In genomic region chr7:149865437-149865836, GRCh38 we compare ENCODE assay signal across 11 cellular contexts. TPM values are rescaled to one million over a fixed set of nuclear protein-coding genes. Genes with fewer than 3 reads are reported as not detected.
DNase-seq lines count a peak whose midpoint lies in the region; ATAC-seq, FAIRE-seq and TF ChIP-seq lines count a peak whose summit lies in the region.
"Had no signal": no experiment of that assay in that cellular context is flagged by ENCODE, and none has a peak within 500 bp of the region (broad histone marks: within the 10 kb centered on the region; RNA-seq: fewer than 3 reads in every experiment).

No MANE protein-coding gene starts in this region.

- no peak overlapping the region for H3K4me2 ChIP-seq in neural progenitor cell

- H3K27ac ChIP-seq in Peyer's patch (peak overlapping the region; percentile 44 to 73 (median 62)), small intestine (ENCODE audit: low read depth in 1 of 2, low read length in 1 of 2) (peak overlapping the region in 1 of 2 donors; percentile 67), neural progenitor cell (no peak overlapping the region), gastroesophageal sphincter (no peak overlapping the region)
- H3K27ac ChIP-seq: uterus had no signal

- peak overlapping the region; percentile 90 for H3K27ac Mint-ChIP-seq in activated T-helper 2 cell treated with anti-CD3 and anti-CD28 coated beads, Interferon-gamma antibody, Interleukin-2, Interleukin-4, amounts not matched to agents 10 μg/mL and 5 μg/mL and 100 μg/mL, durations not matched to agents 14 hours and 24 hours and 36 hours
- H3K27ac Mint-ChIP-seq in neural progenitor cell (no peak overlapping the region), type B pancreatic cell (no peak overlapping the region)

- H4K20me1 ChIP-seq in neural progenitor cell (ENCODE audit: low read depth): no peaks in the 10 kb centered on the region

- intact Hi-C loops in activated T-helper 2 cell treated with anti-CD3 and anti-CD28 coated beads, Interferon-gamma antibody, Interleukin-2, Interleukin-4, amounts not matched to agents 10 μg/mL and 5 μg/mL and 100 μg/mL, durations not matched to agents 14 hours and 24 hours and 36 hours (cut with micrococcal nuclease): no loop called here

- no peaks in the 10 kb centered on the region for H3K79me2 ChIP-seq in neural progenitor cell (ENCODE audit: low read depth)

- peak overlapping the region; percentile 17 for H3K4me3 Mint-ChIP-seq in activated T-helper 2 cell treated with anti-CD3 and anti-CD28 coated beads, Interferon-gamma antibody, Interleukin-2, Interleukin-4, amounts not matched to agents 10 μg/mL and 5 μg/mL and 100 μg/mL, durations not matched to agents 14 hours and 24 hours and 36 hours (ENCODE audit: low read depth)
- H3K4me3 Mint-ChIP-seq in neural progenitor cell (no peak overlapping the region), type B pancreatic cell (no peak overlapping the region)

- no peaks in the 10 kb centered on the region for H3K27me3 Mint-ChIP-seq in activated T-helper 2 cell treated with anti-CD3 and anti-CD28 coated beads, Interferon-gamma antibody, Interleukin-2, Interleukin-4, amounts not matched to agents 10 μg/mL and 5 μg/mL and 100 μg/mL, durations not matched to agents 14 hours and 24 hours and 36 hours (ENCODE audit: low read depth)
- peaks cover 4% of the 10 kb centered on the region for H3K27me3 Mint-ChIP-seq in neural progenitor cell (ENCODE audit: insufficient read depth, low read depth)
- H3K27me3 Mint-ChIP-seq in type B pancreatic cell: no peaks in the 10 kb centered on the region

- H3K4me1 ChIP-seq in Peyer's patch (peaks cover 0 to 14% (median 2%) of the 10 kb centered on the region in 4 donors), small intestine (ENCODE audit: control insufficient read depth in 2 of 2, insufficient read depth in 1 of 2, low read depth in 1 of 2, low read length in 1 of 2) (no peaks in the 10 kb centered on the region), neural progenitor cell (no peaks in the 10 kb centered on the region), gastroesophageal sphincter (no peaks in the 10 kb centered on the region)
- H3K4me1 ChIP-seq: uterus had no signal

- H3K27me3 ChIP-seq in Peyer's patch (no peaks in the 10 kb centered on the region), small intestine (ENCODE audit: control insufficient read depth in 2 of 2, insufficient read depth in 2 of 2, low read length in 2 of 2) (no peaks in the 10 kb centered on the region), neural progenitor cell (no peaks in the 10 kb centered on the region), gastroesophageal sphincter (no peaks in the 10 kb centered on the region)
- H3K27me3 ChIP-seq: uterus had no signal

- no peaks in the 10 kb centered on the region for H3K9me3 ChIP-seq in Peyer's patch
- H3K9me3 ChIP-seq in small intestine (ENCODE audit: control insufficient read depth, low read depth): no peaks in the 10 kb centered on the region
- no peaks in the 10 kb centered on the region for H3K9me3 ChIP-seq in neural progenitor cell (ENCODE audit: low read depth)
- H3K9me3 ChIP-seq in gastroesophageal sphincter: no peaks in the 10 kb centered on the region
- H3K9me3 ChIP-seq: uterus had no signal

- FAIRE-seq in small intestine (lab: Jason Lieb, UNC): no peak
- FAIRE-seq: TTC549 had no signal

- no peak for TF ChIP-seq EP300 in gastroesophageal sphincter (IDR thresholded peaks at IDR 0.05)

- no peaks in the 10 kb centered on the region for H3K9me3 Mint-ChIP-seq in activated T-helper 2 cell treated with anti-CD3 and anti-CD28 coated beads, Interferon-gamma antibody, Interleukin-2, Interleukin-4, amounts not matched to agents 10 μg/mL and 5 μg/mL and 100 μg/mL, durations not matched to agents 14 hours and 24 hours and 36 hours
- no peaks in the 10 kb centered on the region for H3K9me3 Mint-ChIP-seq in neural progenitor cell
- no peaks in the 10 kb centered on the region for H3K9me3 Mint-ChIP-seq in type B pancreatic cell

- H3K36me3 Mint-ChIP-seq in activated T-helper 2 cell treated with anti-CD3 and anti-CD28 coated beads, Interferon-gamma antibody, Interleukin-2, Interleukin-4, amounts not matched to agents 10 μg/mL and 5 μg/mL and 100 μg/mL, durations not matched to agents 14 hours and 24 hours and 36 hours (ENCODE audit: low read depth): peaks cover 41% of the 10 kb centered on the region
- H3K36me3 Mint-ChIP-seq in neural progenitor cell (peaks cover 10% of the 10 kb centered on the region), type B pancreatic cell (peaks cover 7% of the 10 kb centered on the region)

- TF ChIP-seq POLR2A in Peyer's patch (IDR thresholded peaks at IDR 0.05) (no peak), gastroesophageal sphincter (IDR thresholded peaks at IDR 0.05) (no peak)

- H3K4me1 Mint-ChIP-seq in activated T-helper 2 cell treated with anti-CD3 and anti-CD28 coated beads, Interferon-gamma antibody, Interleukin-2, Interleukin-4, amounts not matched to agents 10 μg/mL and 5 μg/mL and 100 μg/mL, durations not matched to agents 14 hours and 24 hours and 36 hours (ENCODE audit: low read depth): peaks cover 54% of the 10 kb centered on the region
- H3K4me1 Mint-ChIP-seq in neural progenitor cell (no peaks in the 10 kb centered on the region), type B pancreatic cell (ENCODE audit: unreplicated experiment) (no peaks in the 10 kb centered on the region)

- TF ChIP-seq CTCF in Peyer's patch (IDR thresholded peaks at IDR 0.05) (no peak), neural progenitor cell (IDR thresholded peaks at IDR 0.05) (no peak), gastroesophageal sphincter (IDR thresholded peaks at IDR 0.05) (no peak), type B pancreatic cell (conservative IDR thresholded peaks at IDR 0.05) (no peak)

- DNase-seq in Peyer's patch (peak in 2 of 3 donors; percentile 68 to 84), small intestine (peak; percentile 55), neural progenitor cell (ENCODE audit: low spot score) (no peak), type B pancreatic cell (ENCODE audit: extremely low spot score, unreplicated experiment) (no peak)
- peak; percentile 55 for DNase-seq in activated T-helper 2 cell treated with anti-CD3 and anti-CD28 coated beads, Interferon-gamma antibody, Interleukin-2, Interleukin-4, amounts not matched to agents 10 μg/mL and 5 μg/mL and 100 μg/mL, durations not matched to agents 14 hours and 24 hours and 36 hours (ENCODE audit: low spot score)
- DNase-seq: NCI-H1092 treated with DMSO at 0.1 percent for 48 hours, uterus had no signal

- H3F3A ChIP-seq in neural progenitor cell (ENCODE audit: low read depth): no peaks in the 10 kb centered on the region

- 66 to 87% (median 72%) methylated on average over 6 to 7 of the region's 7 CpGs for WGBS in small intestine, 3 donors
- WGBS in gastroesophageal sphincter (ENCODE audit: low coverage in 1 of 2), 2 donors: 80% methylated on average over 1 of the region's 7 CpGs; no CpG with 5 or more reads in 1 of the 2 donors

- H2AFZ ChIP-seq in neural progenitor cell (replicated peaks): no peak overlapping the region

- no peak overlapping the region for H3K9ac ChIP-seq in neural progenitor cell

- peak; percentile 41 for ATAC-seq in GM18508 (IDR thresholded peaks at IDR 0.05; ENCODE audit: insufficient read depth, unreplicated experiment)
- ATAC-seq in gastroesophageal sphincter: no peak
- ATAC-seq in HG02981 (IDR thresholded peaks at IDR 0.05; ENCODE audit: unreplicated experiment): no peak

- H3K36me3 ChIP-seq in Peyer's patch: peaks cover 0 to 38% (median 0%) of the 10 kb centered on the region in 3 donors
- peaks cover 4 to 8% of the 10 kb centered on the region in 2 donors for H3K36me3 ChIP-seq in small intestine (ENCODE audit: control insufficient read depth in 2 of 2, insufficient read depth in 2 of 2, low read length in 2 of 2)
- H3K36me3 ChIP-seq in neural progenitor cell: no peaks in the 10 kb centered on the region
- peaks cover 0 to 82% of the 10 kb centered on the region in 2 donors for H3K36me3 ChIP-seq in gastroesophageal sphincter
- H3K36me3 ChIP-seq: uterus had no signal

- H3K4me3 ChIP-seq in Peyer's patch (no peak overlapping the region), small intestine (ENCODE audit: low read depth in 1 of 2, low read length in 2 of 2) (no peak overlapping the region), neural progenitor cell (no peak overlapping the region), gastroesophageal sphincter (no peak overlapping the region)
- H3K4me3 ChIP-seq: uterus had no signal

RNA-seq across cellular contexts. Expression of gene ATP6V0E2, which starts 8.3 kb away (rescaled TPM):
- total RNA-seq in Peyer's patch (10 to 100 TPM in 2 of 4 donors, 1 to 10 TPM in 2; 7.6 to 17.8 (median 11.1) TPM), neural progenitor cell (ENCODE audit: low replicate concordance) (14.6 and 45.2 TPM in 2 replicates), gastroesophageal sphincter (10 to 100 TPM; 20.1 to 35.6 (median 30.7) TPM), type B pancreatic cell (ENCODE audit: low replicate concordance) (36.8 and 53.6 TPM in 2 replicates)
- total RNA-seq in activated T-helper 2 cell treated with anti-CD3 and anti-CD28 coated beads, Interferon-gamma antibody, Interleukin-2, Interleukin-4, amounts not matched to agents 10 μg/mL and 5 μg/mL and 100 μg/mL, durations not matched to agents 14 hours and 24 hours and 36 hours: 50.2 and 54.3 TPM in 2 replicates
- 10 to 100 TPM in 1 of 3 donors, 1 to 10 TPM in 2; 4.9 to 33.8 (median 5.4) TPM for polyA plus RNA-seq in small intestine

RNA-seq across cellular contexts. Expression of gene ZNF862, which starts 27.3 kb away (rescaled TPM):
- 10 to 100 TPM; 19.8 to 36.4 (median 23.0) TPM for total RNA-seq in Peyer's patch
- total RNA-seq in activated T-helper 2 cell treated with anti-CD3 and anti-CD28 coated beads, Interferon-gamma antibody, Interleukin-2, Interleukin-4, amounts not matched to agents 10 μg/mL and 5 μg/mL and 100 μg/mL, durations not matched to agents 14 hours and 24 hours and 36 hours: 14.6 and 16.4 TPM in 2 replicates
- 1 to 10 TPM; 3.2 to 8.1 (median 5.2) TPM for polyA plus RNA-seq in small intestine
- total RNA-seq in neural progenitor cell (ENCODE audit: low replicate concordance): 5.9 and 12.6 TPM in 2 replicates
- total RNA-seq in gastroesophageal sphincter: 10 to 100 TPM in 3 of 4 donors, 1 to 10 TPM in 1; 6.6 to 40.3 (median 18.6) TPM
- total RNA-seq in type B pancreatic cell (ENCODE audit: low replicate concordance): 21.2 and 23.9 TPM in 2 replicates

Comparison
In these comparisons a context has a peak if more than half of its experiments do, and no peak if none do; other contexts are left out.
1. DNase-seq: peak in Peyer's patch (2 of 3), activated T-helper 2 cell treated with anti-CD3 and anti-CD28 coated beads, Interferon-gamma antibody, Interleukin-2, Interleukin-4, amounts not matched to agents 10 μg/mL and 5 μg/mL and 100 μg/mL, durations not matched to agents 14 hours and 24 hours and 36 hours (single experiment) and small intestine (single experiment); none in neural progenitor cell (single experiment) and type B pancreatic cell (single experiment).
2. H3K27ac ChIP-seq: peak in Peyer's patch (4 of 4); none in neural progenitor cell (single experiment) and gastroesophageal sphincter (0 of 4).